Comparison of ENCODE assay signal across 9 cellular contexts in the genomic region with DNA sequence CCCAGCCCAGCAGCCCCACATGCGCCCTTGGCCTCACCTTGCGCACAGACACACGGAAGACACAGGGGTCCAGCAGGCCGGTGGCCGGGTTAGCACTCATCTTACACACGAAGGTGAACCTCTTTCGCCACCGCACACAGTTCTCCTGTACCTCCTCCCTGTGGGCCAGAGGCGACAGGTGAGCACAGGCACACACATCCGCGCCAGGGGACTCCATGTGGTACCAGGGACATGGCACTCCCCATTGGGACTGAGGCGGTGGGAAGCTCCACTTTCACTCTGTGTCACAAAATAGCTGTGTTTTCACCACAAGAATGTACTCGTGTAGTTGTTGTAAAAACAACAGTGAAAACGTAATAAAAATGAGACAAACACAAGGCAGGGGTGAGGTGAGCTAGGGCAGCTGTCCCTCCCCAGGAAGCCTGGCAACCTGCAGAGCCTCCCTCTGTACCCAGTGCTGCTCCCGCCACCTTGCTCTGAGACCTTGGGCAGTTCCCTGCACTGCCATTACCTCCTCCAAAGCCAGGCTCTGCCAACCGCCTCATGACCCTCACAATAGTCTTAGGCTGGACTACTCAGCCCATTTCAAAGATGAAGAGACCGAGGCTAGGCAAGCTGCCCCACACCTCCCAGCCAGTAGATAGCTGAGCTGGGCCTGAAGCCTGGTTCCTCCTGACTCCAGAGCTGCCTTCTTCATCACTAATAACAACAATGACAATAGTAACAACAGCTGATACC. TPM values are rescaled to one million over a fixed set of nuclear protein-coding genes. Genes with fewer than 3 reads are reported as not detected.
DNase-seq lines count a peak whose midpoint lies in the region; ATAC-seq and TF ChIP-seq lines count a peak whose summit lies in the region.
"Had no signal": no experiment of that assay in that cellular context is flagged by ENCODE, and none has a peak within 500 bp of the region (broad histone marks: within the 10 kb centered on the region; RNA-seq: fewer than 3 reads in every experiment).

No MANE protein-coding gene starts in this region.

- H3K27ac Mint-ChIP-seq in activated naive CD4-positive, alpha-beta T cell treated with anti-CD3 and anti-CD28 coated beads, Interleukin-2, amount 10 ng/mL, durations not matched to agents 7 days and 5 days, result peak overlapping the region; percentile 69

- no peak for TF ChIP-seq EP300 in suprapubic skin (IDR thresholded peaks at IDR 0.05)

- peaks cover 8% of the 10 kb centered on the region for H3K36me3 ChIP-seq in suprapubic skin

- peak overlapping the region; percentile 28 for H3K4me3 Mint-ChIP-seq in activated naive CD4-positive, alpha-beta T cell treated with anti-CD3 and anti-CD28 coated beads, Interleukin-2, amount 10 ng/mL, durations not matched to agents 7 days and 5 days

- no peaks in the 10 kb centered on the region for H3K27me3 Mint-ChIP-seq in activated naive CD4-positive, alpha-beta T cell treated with anti-CD3 and anti-CD28 coated beads, Interleukin-2, amount 10 ng/mL, durations not matched to agents 7 days and 5 days

- CTCF ChIA-PET in activated naive CD4-positive, alpha-beta T cell treated with anti-CD3 and anti-CD28 coated beads, Interleukin-2, amount 10 ng/mL, durations not matched to agents 7 days and 5 days (lab: Charles Lee), result interaction anchor here (1.5 to 17.2 kb wide), 8 partner anchors 10 to 164 kb away, joined by 3 to 247 read pairs (median 22); a partner anchor contains a TSS

- H3K27me3 ChIP-seq in suprapubic skin, result no peaks in the 10 kb centered on the region

- H3K36me3 Mint-ChIP-seq in activated naive CD4-positive, alpha-beta T cell treated with anti-CD3 and anti-CD28 coated beads, Interleukin-2, amount 10 ng/mL, durations not matched to agents 7 days and 5 days, result peaks cover 41% of the 10 kb centered on the region

- no peak for ATAC-seq in HG02840 (IDR thresholded peaks at IDR 0.05; ENCODE audit: low FRiP score, unreplicated experiment)

- TF ChIP-seq POLR2A in suprapubic skin (IDR thresholded peaks at IDR 0.05), result no peak

- H3K4me1 Mint-ChIP-seq in activated naive CD4-positive, alpha-beta T cell treated with anti-CD3 and anti-CD28 coated beads, Interleukin-2, amount 10 ng/mL, durations not matched to agents 7 days and 5 days, result peaks cover 92% of the 10 kb centered on the region

- no peak for TF ChIP-seq CTCF in suprapubic skin (IDR thresholded peaks at IDR 0.05)
- TF ChIP-seq CTCF in GM10266 (IDR thresholded peaks at IDR 0.05; ENCODE audit: control insufficient read depth, insufficient read depth, low read depth, missing control alignments), result no peak

- 82% methylated on average over 17 of the region's 17 CpGs for WGBS in suprapubic skin

- no peaks in the 10 kb centered on the region for H3K9me3 Mint-ChIP-seq in activated naive CD4-positive, alpha-beta T cell treated with anti-CD3 and anti-CD28 coated beads, Interleukin-2, amount 10 ng/mL, durations not matched to agents 7 days and 5 days

- peaks cover 76% of the 10 kb centered on the region for H3K4me1 ChIP-seq in suprapubic skin

- no peak overlapping the region for H3K4me3 ChIP-seq in suprapubic skin

- DNase-seq in activated naive CD4-positive, alpha-beta T cell treated with anti-CD3 and anti-CD28 coated beads, Interleukin-2, amount 10 ng/mL, durations not matched to agents 7 days and 5 days, result no peak
- no peak for DNase-seq in activated naive CD4-positive, alpha-beta T cell treated with Interleukin-2 at 50 U/mL for 16 hours
- DNase-seq in suprapubic skin (ENCODE audit: low spot score in 2 of 2) (no peak), GM10266 (ENCODE audit: extremely low spot score) (no peak)
- DNase-seq: activated effector memory CD4-positive, alpha-beta T cell treated with Interleukin-2 at 50 U/mL for 16 hours; erythroblast; NCI-H2029 treated with DMSO at 0.1 percent for 48 hours had no signal

- peak overlapping the region; percentile 79 for H3K27ac ChIP-seq in cingulate gyrus (ENCODE audit: low read depth, low read length)
- peak overlapping the region; percentile 88 for H3K27ac ChIP-seq in suprapubic skin

- H3K9me3 ChIP-seq in suprapubic skin, result no peaks in the 10 kb centered on the region

RNA-seq across cellular contexts. Expression of a gene that starts 16.3 kb away (rescaled TPM):
- 10 to 100 TPM; 19.4 to 39.7 (median 30.6) TPM for total RNA-seq in suprapubic skin

RNA-seq across cellular contexts. Expression of a gene that starts 23.4 kb away (rescaled TPM):
- 10 to 100 TPM in 1 of 4 donors, 1 to 10 TPM in 3; 5.8 to 14.7 (median 9.2) TPM for total RNA-seq in suprapubic skin

RNA-seq across cellular contexts. Expression of a gene that starts 26.9 kb away (rescaled TPM):
- 10 to 100 TPM; 43.1 to 85.8 (median 59.5) TPM for total RNA-seq in suprapubic skin

RNA-seq across cellular contexts. Expression of a gene that starts 37.1 kb away (rescaled TPM):
- 10 to 100 TPM; 14.6 to 25.2 (median 20.2) TPM for total RNA-seq in suprapubic skin

RNA-seq across cellular contexts. Expression of a gene that starts 54.5 kb away (rescaled TPM):
- 10 to 100 TPM; 41.6 to 50.5 (median 47.0) TPM for total RNA-seq in suprapubic skin
